In genomic region chr19:49895566-49896297, GRCh38 we compare ENCODE assay signal across 13 cellular contexts. TPM values are rescaled to one million over a fixed set of nuclear protein-coding genes. Genes with fewer than 3 reads are reported as not detected.
A peak's percentile ranks its signal among the peaks of the same experiment; 100 is the strongest.
DNase-seq lines count a peak whose midpoint lies in the region; ATAC-seq, FAIRE-seq and TF ChIP-seq lines count a peak whose summit lies in the region.
"Had no signal": no experiment of that assay in that cellular context is flagged by ENCODE, and none has a peak within 500 bp of the region (broad histone marks: within the 10 kb centered on the region; RNA-seq: fewer than 3 reads in every experiment).

No MANE protein-coding gene starts in this region.

- peaks cover 14% of the 10 kb centered on the region for H3K36me3 Mint-ChIP-seq in activated CD4-positive, alpha-beta T cell treated with anti-CD3 and anti-CD28 coated beads, Interleukin-2, amount 10 ng/mL, durations not matched to agents 24 days and 14 days (ENCODE audit: low read depth)
- H3K36me3 Mint-ChIP-seq in MCF 10A (ENCODE audit: insufficient read depth, unreplicated experiment), result no peaks in the 10 kb centered on the region

- peaks cover 2% of the 10 kb centered on the region for H3K27me3 Mint-ChIP-seq in activated CD4-positive, alpha-beta T cell treated with anti-CD3 and anti-CD28 coated beads, Interleukin-2, amount 10 ng/mL, durations not matched to agents 24 days and 14 days
- H3K27me3 Mint-ChIP-seq in MCF 10A (ENCODE audit: insufficient read depth, unreplicated experiment), result peaks cover 12% of the 10 kb centered on the region

- no peak overlapping the region for H2AFZ ChIP-seq in neuronal stem cell (ENCODE audit: low read length)

- no peak overlapping the region for H4K91ac ChIP-seq in neuronal stem cell (ENCODE audit: low read depth, low read length, poor library complexity)

- DNase-seq in activated CD4-positive, alpha-beta T cell treated with anti-CD3 and anti-CD28 coated beads, Interleukin-2, amount 10 ng/mL, durations not matched to agents 24 days and 14 days, result peak; percentile 67
- DNase-seq in activated CD4-positive, alpha-beta T cell treated with anti-CD3 and anti-CD28 coated beads, Interleukin-2, amount 50 U/mL, for 1 hour, result no peak
- DNase-seq in GM18507 (ENCODE audit: extremely low spot score, insufficient read length, low read depth), result no peak
- peak; percentile 63 to 65 for DNase-seq in activated T-cell treated with anti-CD3 and anti-CD28 coated beads, Interleukin-2, amount 50 U/mL, for 48 hours
- no peak for DNase-seq in neuronal stem cell (ENCODE audit: low spot score)
- no peak for DNase-seq in MCF 10A (ENCODE audit: unreplicated experiment)
- no peak for DNase-seq in kidney tubule cell (ENCODE audit: low spot score)
- DNase-seq: activated gamma-delta T cell, DMS53, NCI-H524 had no signal

- H2BK120ac ChIP-seq in neuronal stem cell (ENCODE audit: low read depth, low read length), result no peak overlapping the region

- no CpG with 5 or more reads among the region's 17 CpGs for WGBS in neuronal stem cell (ENCODE audit: extremely low coverage in 2 of 2, insufficient read length in 2 of 2, insufficient replicate concordance in 1 of 2), 2 donors

- peak overlapping the region; percentile 38 for H3K18ac ChIP-seq in neuronal stem cell (ENCODE audit: low read length)

- no peak overlapping the region for H3K23ac ChIP-seq in neuronal stem cell (ENCODE audit: low read depth, low read length, poor library complexity)

- peak; percentile 73 for FAIRE-seq in GM18507 (lab: Jason Lieb, UNC)
- FAIRE-seq: TTC549 had no signal

- peak overlapping the region; percentile 10 for H3K14ac ChIP-seq in neuronal stem cell (ENCODE audit: low read length)

- ATAC-seq in GM19023 (IDR thresholded peaks at IDR 0.05; ENCODE audit: unreplicated experiment), result no peak

- no peaks in the 10 kb centered on the region for H3K36me3 ChIP-seq in neuronal stem cell (replicated peaks in 1 of 2; ENCODE audit: control insufficient read depth in 2 of 2, insufficient read depth in 2 of 2, low read length in 2 of 2)
- H3K36me3 ChIP-seq: cardiac muscle cell had no signal

- H2BK5ac ChIP-seq in neuronal stem cell (ENCODE audit: low read length), result no peak overlapping the region

- H3K4me2 ChIP-seq in neuronal stem cell (ENCODE audit: insufficient read depth, low read length, poor library complexity, severe bottlenecking), result no peak overlapping the region

- H3K27me3 ChIP-seq in neuronal stem cell (ENCODE audit: control insufficient read depth in 3 of 3, insufficient read depth in 3 of 3, low read depth in 1 of 3, low read length in 3 of 3), result peaks cover 0 to 14% (median 0%) of the 10 kb centered on the region in 3 experiments
- H3K27me3 ChIP-seq: cardiac muscle cell had no signal

- H3K27ac Mint-ChIP-seq in activated CD4-positive, alpha-beta T cell treated with anti-CD3 and anti-CD28 coated beads, Interleukin-2, amount 10 ng/mL, durations not matched to agents 24 days and 14 days, result peak overlapping the region; percentile 100
- no peak overlapping the region for H3K27ac Mint-ChIP-seq in MCF 10A (ENCODE audit: low read depth, unreplicated experiment)

- H3K9ac ChIP-seq in neuronal stem cell (ENCODE audit: low read depth, low read length, poor library complexity), result no peak overlapping the region

- H3K9me3 Mint-ChIP-seq in activated CD4-positive, alpha-beta T cell treated with anti-CD3 and anti-CD28 coated beads, Interleukin-2, amount 10 ng/mL, durations not matched to agents 24 days and 14 days, result no peaks in the 10 kb centered on the region
- no peaks in the 10 kb centered on the region for H3K9me3 Mint-ChIP-seq in MCF 10A (ENCODE audit: unreplicated experiment)

- no peak overlapping the region for H4K8ac ChIP-seq in neuronal stem cell (ENCODE audit: low read depth, low read length)

- H3K4me1 ChIP-seq in neuronal stem cell (ENCODE audit: control insufficient read depth in 2 of 2, insufficient read depth in 1 of 2, low read depth in 1 of 2, low read length in 2 of 2), result peaks cover 5 to 6% of the 10 kb centered on the region in 2 donors

- H3K4me3 ChIP-seq in neuronal stem cell (ENCODE audit: low read length in 2 of 2), result no peak overlapping the region
- H3K4me3 ChIP-seq: cardiac muscle cell had no signal

- CTCF ChIA-PET in MCF 10A (lab: Yijun Ruan, JAX), result no interaction called here

- no peak overlapping the region for H3K27ac ChIP-seq in neuronal stem cell (replicated peaks; ENCODE audit: low read length)
- H3K27ac ChIP-seq: cardiac muscle cell had no signal

- H2BK15ac ChIP-seq in neuronal stem cell (ENCODE audit: low read length), result peak overlapping the region; percentile 95

- POLR2A ChIA-PET in MCF 10A (lab: Yijun Ruan, JAX), result interaction anchor here (0.6 to 1.0 kb wide), 3 partner anchors 12 to 379 kb away, joined by 3 read pairs; no protein-coding TSS in a partner anchor

- peak overlapping the region; percentile 6 for H2BK12ac ChIP-seq in neuronal stem cell (ENCODE audit: low read length)

- intact Hi-C loops in activated CD4-positive, alpha-beta T cell treated with anti-CD3 and anti-CD28 coated beads, Interleukin-2, amount 10 ng/mL, durations not matched to agents 24 days and 14 days (cut with micrococcal nuclease), result no loop called here
- intact Hi-C loops in MCF 10A (cut with micrococcal nuclease), result no loop called here

- peak overlapping the region; percentile 92 for H2AK5ac ChIP-seq in neuronal stem cell (ENCODE audit: low read depth, low read length)

- H3K9me3 ChIP-seq in neuronal stem cell (replicated peaks in 1 of 2; ENCODE audit: control insufficient read depth in 2 of 2, insufficient read depth in 1 of 2, low read depth in 1 of 2, low read length in 2 of 2), result no peaks in the 10 kb centered on the region

- peak overlapping the region; percentile 89 for H3K4me3 Mint-ChIP-seq in activated CD4-positive, alpha-beta T cell treated with anti-CD3 and anti-CD28 coated beads, Interleukin-2, amount 10 ng/mL, durations not matched to agents 24 days and 14 days
- H3K4me3 Mint-ChIP-seq in MCF 10A (ENCODE audit: unreplicated experiment), result no peak overlapping the region

- H3K4me1 Mint-ChIP-seq in activated CD4-positive, alpha-beta T cell treated with anti-CD3 and anti-CD28 coated beads, Interleukin-2, amount 10 ng/mL, durations not matched to agents 24 days and 14 days, result peaks cover 52% of the 10 kb centered on the region
- peaks cover 14% of the 10 kb centered on the region for H3K4me1 Mint-ChIP-seq in MCF 10A (ENCODE audit: insufficient read depth, unreplicated experiment)

- no TSS peak for BruUV-seq in MCF 10A (replicated peaks; lab: Mats Ljungman, UMichigan)

- no peak for TF ChIP-seq CTCF in MCF 10A (IDR thresholded peaks at IDR 0.05; ENCODE audit: unreplicated experiment)

- no peak overlapping the region for H3K4ac ChIP-seq in neuronal stem cell (ENCODE audit: low read length)

- H3K79me1 ChIP-seq in neuronal stem cell (ENCODE audit: low read depth, low read length), result no peaks in the 10 kb centered on the region

RNA-seq across cellular contexts. Expression of gene IL4I1, which starts 1.0 kb away (rescaled TPM):
- total RNA-seq in activated CD4-positive, alpha-beta T cell treated with anti-CD3 and anti-CD28 coated beads, Interleukin-2, amount 10 ng/mL, durations not matched to agents 24 days and 14 days, result 40.4 and 41.4 TPM in 2 replicates
- polyA plus RNA-seq in neuronal stem cell (2013, experiment 1 of 2), result 0.28 TPM
- polyA plus RNA-seq in neuronal stem cell (2013, experiment 2 of 2), result 0.26 TPM
- 0.37 TPM in 1 of 2 replicates, not detected in the other for total RNA-seq in MCF 10A (2022)
- total RNA-seq: cardiac muscle cell had no signal
- polyA plus RNA-seq: cardiac muscle cell had no signal

RNA-seq across cellular contexts. Expression of gene TBC1D17, which starts 18.2 kb away (rescaled TPM):
- 36.5 and 36.8 TPM in 2 replicates for total RNA-seq in activated CD4-positive, alpha-beta T cell treated with anti-CD3 and anti-CD28 coated beads, Interleukin-2, amount 10 ng/mL, durations not matched to agents 24 days and 14 days
- polyA plus RNA-seq in neuronal stem cell (2013, experiment 1 of 2), result 29.5 TPM
- 29.9 TPM for polyA plus RNA-seq in neuronal stem cell (2013, experiment 2 of 2)
- total RNA-seq in MCF 10A (2022), result 25.2 and 25.5 TPM in 2 replicates

RNA-seq across cellular contexts. Expression of gene AKT1S1, which starts 18.6 kb away (rescaled TPM):
- total RNA-seq in activated CD4-positive, alpha-beta T cell treated with anti-CD3 and anti-CD28 coated beads, Interleukin-2, amount 10 ng/mL, durations not matched to agents 24 days and 14 days, result 31.5 and 33.5 TPM in 2 replicates
- 45.3 TPM for polyA plus RNA-seq in neuronal stem cell (2013, experiment 1 of 2)
- polyA plus RNA-seq in neuronal stem cell (2013, experiment 2 of 2), result 42.9 TPM
- 74.7 and 79.2 TPM in 2 replicates for total RNA-seq in MCF 10A (2022)

RNA-seq across cellular contexts. Expression of gene PNKP, which starts 28.4 kb away (rescaled TPM):
- total RNA-seq in activated CD4-positive, alpha-beta T cell treated with anti-CD3 and anti-CD28 coated beads, Interleukin-2, amount 10 ng/mL, durations not matched to agents 24 days and 14 days, result 123 and 124 TPM in 2 replicates
- polyA plus RNA-seq in neuronal stem cell (2013, experiment 1 of 2), result 56.3 TPM
- 62.9 TPM for polyA plus RNA-seq in neuronal stem cell (2013, experiment 2 of 2)
- total RNA-seq in MCF 10A (2022), result 70.7 and 90.3 TPM in 2 replicates

RNA-seq across cellular contexts. Expression of gene ATF5, which starts 33.3 kb away (rescaled TPM):
- total RNA-seq in activated CD4-positive, alpha-beta T cell treated with anti-CD3 and anti-CD28 coated beads, Interleukin-2, amount 10 ng/mL, durations not matched to agents 24 days and 14 days, result 44.3 and 45.5 TPM in 2 replicates
- polyA plus RNA-seq in neuronal stem cell (2013, experiment 1 of 2), result 7.5 TPM
- polyA plus RNA-seq in neuronal stem cell (2013, experiment 2 of 2), result 7.7 TPM
- 23.7 and 24.5 TPM in 2 replicates for total RNA-seq in MCF 10A (2022)

Comparison
In these comparisons a context has a peak if more than half of its experiments do, and no peak if none do; other contexts are left out.
1. DNase-seq: peak in activated CD4-positive, alpha-beta T cell treated with anti-CD3 and anti-CD28 coated beads, Interleukin-2, amount 10 ng/mL, durations not matched to agents 24 days and 14 days (single experiment) and activated T-cell treated with anti-CD3 and anti-CD28 coated beads, Interleukin-2, amount 50 U/mL, for 48 hours (2 of 2); none in activated CD4-positive, alpha-beta T cell treated with anti-CD3 and anti-CD28 coated beads, Interleukin-2, amount 50 U/mL, for 1 hour (single experiment), GM18507 (single experiment), neuronal stem cell (single experiment), MCF 10A (single experiment) and kidney tubule cell (single experiment).
2. RNA of gene IL4I1, which starts 1.0 kb away (total RNA-seq): 40.4 to 41.4 TPM in activated CD4-positive, alpha-beta T cell treated with anti-CD3 and anti-CD28 coated beads, Interleukin-2, amount 10 ng/mL, durations not matched to agents 24 days and 14 days; 0.37 TPM in MCF 10A; every median in the first group is over 10 times any median in the second.